Comparison of ENCODE assay signal across 16 cellular contexts in genomic region chr4:54723220-54723619, GRCh38.
DNase-seq lines count a peak whose midpoint lies in the region.
"Had no signal": no experiment of that assay in that cellular context is flagged by ENCODE, and none has a peak within 500 bp of the region (broad histone marks: within the 10 kb centered on the region; RNA-seq: fewer than 3 reads in every experiment).

No MANE protein-coding gene starts in this region.

- DNase-seq in NCI-H1694 treated with DMSO at 0.1 percent for 48 hours (lab: John Stamatoyannopoulos, UW): peak; percentile 55
- no peak for DNase-seq in NCI-H1694 (lab: John Stamatoyannopoulos, UW)
- DNase-seq in ELF-1 (ENCODE audit: low read depth, low spot score): peak; percentile 52
- peak; percentile 27 for DNase-seq in NCI-H524 treated with DMSO at 0.1 percent for 48 hours (lab: John Stamatoyannopoulos, UW)
- DNase-seq in islet precursor cell: peak; percentile 75
- no peak for DNase-seq in mesenteric fat pad (ENCODE audit: low spot score)
- no peak for DNase-seq in A172 (ENCODE audit: low spot score)
- DNase-seq: C1 segment of cervical spinal cord; Calu3; CD4-positive, alpha-beta T cell; DMS153; DMS79 treated with DMSO at 0.1 percent for 48 hours; EL; GDM1; HCEC 1CT; HFFc6 had no signal

Comparison
In these comparisons a context has a peak if more than half of its experiments do, and no peak if none do; other contexts are left out.
1. DNase-seq: peak in NCI-H1694 treated with DMSO at 0.1 percent for 48 hours (single experiment), ELF-1 (single experiment), NCI-H524 treated with DMSO at 0.1 percent for 48 hours (single experiment) and islet precursor cell (single experiment); none in NCI-H1694 (single experiment), mesenteric fat pad (single experiment) and A172 (single experiment).